Comparison of ENCODE assay signal across 8 cellular contexts in the genomic region with DNA sequence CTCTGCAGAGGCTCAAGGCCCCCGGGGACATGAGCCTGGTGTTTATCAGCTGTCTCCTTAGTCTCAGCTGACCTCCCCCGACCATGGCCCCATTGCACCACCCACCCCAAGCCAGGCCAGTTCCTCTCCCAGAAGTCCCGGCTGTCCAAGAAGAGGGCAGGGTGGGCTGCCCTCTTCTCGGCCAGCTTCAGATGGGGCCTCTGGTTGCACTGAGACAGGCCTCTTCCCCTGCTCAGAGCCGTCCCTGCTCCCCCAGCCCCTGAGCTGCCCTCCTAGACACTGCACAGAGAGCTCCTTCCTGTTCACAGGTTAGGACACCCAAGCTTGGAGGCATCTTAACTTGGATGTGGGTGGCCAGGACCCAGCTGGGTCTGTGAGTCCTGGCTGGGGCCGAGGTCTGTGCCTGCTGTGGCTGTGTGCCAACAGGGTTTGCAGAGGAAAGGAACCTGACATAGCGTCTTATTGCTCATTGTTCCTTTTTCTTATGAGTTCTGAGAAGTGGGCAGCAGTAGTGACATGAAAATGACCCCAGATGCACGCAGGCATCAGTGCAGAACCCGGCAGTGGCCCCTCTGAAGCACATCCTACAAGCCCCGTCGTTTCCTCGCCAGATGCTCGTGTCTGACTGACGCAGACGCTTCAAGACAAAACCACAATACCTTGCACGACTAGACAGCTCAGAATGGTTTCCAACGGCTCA. TPM values are rescaled to one million over a fixed set of nuclear protein-coding genes. Genes with fewer than 3 reads are reported as not detected.
A peak's percentile ranks its signal among the peaks of the same experiment; 100 is the strongest.
DNase-seq lines count a peak whose midpoint lies in the region; ATAC-seq and TF ChIP-seq lines count a peak whose summit lies in the region.

No MANE protein-coding gene starts in this region.

- H3K4me1 ChIP-seq in DND-41 (ENCODE audit: insufficient read depth, low read length): peaks cover 62% of the 10 kb centered on the region
- H3K4me1 ChIP-seq in thymus (ENCODE audit: control insufficient read depth, insufficient read depth, low read length): peaks cover 46% of the 10 kb centered on the region

- peak; percentile 87 for DNase-seq in DND-41
- DNase-seq in chondrocyte (ENCODE audit: low spot score): no peak
- no peak for DNase-seq in omental fat pad (ENCODE audit: low spot score)
- DNase-seq in NCI-H510A (lab: John Stamatoyannopoulos, UW): no peak

- no peaks in the 10 kb centered on the region for H3K36me3 Mint-ChIP-seq in chondrocyte (ENCODE audit: low read depth)
- H3K36me3 Mint-ChIP-seq in nephron (ENCODE audit: low read depth): peaks cover 5% of the 10 kb centered on the region

- no peak overlapping the region for H2AFZ ChIP-seq in DND-41 (ENCODE audit: low read depth, low read length)

- peaks cover 80% of the 10 kb centered on the region for H4K20me1 ChIP-seq in DND-41 (ENCODE audit: insufficient read depth, low read length)

- H3K27ac Mint-ChIP-seq in chondrocyte (ENCODE audit: unreplicated experiment) (peak overlapping the region; percentile 1), nephron (peak overlapping the region; percentile 60 to 71 (median 69))

- H3K36me3 ChIP-seq in DND-41 (ENCODE audit: insufficient read depth, low read length): peaks cover 62% of the 10 kb centered on the region
- peaks cover 34% of the 10 kb centered on the region for H3K36me3 ChIP-seq in thymus (ENCODE audit: control insufficient read depth, insufficient read depth)

- peaks cover 17% of the 10 kb centered on the region for H3K4me1 Mint-ChIP-seq in chondrocyte (ENCODE audit: low read depth)
- peaks cover 16% of the 10 kb centered on the region for H3K4me1 Mint-ChIP-seq in nephron

- H3K9me3 ChIP-seq in DND-41 (ENCODE audit: insufficient read depth, low read length, severe bottlenecking) (no peaks in the 10 kb centered on the region), thymus (ENCODE audit: control insufficient read depth) (no peaks in the 10 kb centered on the region)

- no peak overlapping the region for H3K4me3 Mint-ChIP-seq in chondrocyte (ENCODE audit: unreplicated experiment)
- peak overlapping the region; percentile 53 to 58 (median 57) for H3K4me3 Mint-ChIP-seq in nephron

- peak; percentile 92 for ATAC-seq in DND-41 (ENCODE audit: insufficient read depth, low read depth)
- ATAC-seq in HG03175 (IDR thresholded peaks at IDR 0.05; ENCODE audit: unreplicated experiment): peak; percentile 32
- peak; percentile 85 to 86 for ATAC-seq in activated CD4-positive, CD25-positive, alpha-beta regulatory T cell treated with anti-CD3 and anti-CD28 coated beads, Interleukin-2, amount 50 U/mL, for 24 hours
- ATAC-seq in omental fat pad (ENCODE audit: low FRiP score): no peak

- H3K9me3 Mint-ChIP-seq in chondrocyte (ENCODE audit: low read depth) (no peaks in the 10 kb centered on the region), nephron (no peaks in the 10 kb centered on the region)

- peak overlapping the region; percentile 51 for H3K9ac ChIP-seq in DND-41 (ENCODE audit: low read depth, low read length)

- no peaks in the 10 kb centered on the region for H3K27me3 Mint-ChIP-seq in chondrocyte (ENCODE audit: low read depth)
- H3K27me3 Mint-ChIP-seq in nephron (ENCODE audit: low read depth): no peaks in the 10 kb centered on the region

- H3K27ac ChIP-seq in DND-41 (ENCODE audit: low read length): peak overlapping the region; percentile 84
- peak overlapping the region; percentile 97 for H3K27ac ChIP-seq in thymus (ENCODE audit: low read depth)

- H3K79me2 ChIP-seq in DND-41 (ENCODE audit: insufficient read depth, low read length): peaks cover 77% of the 10 kb centered on the region

- peak overlapping the region; percentile 43 for H3K4me2 ChIP-seq in DND-41 (ENCODE audit: insufficient read depth, low read length)

- 3% methylated on average over 17 of the region's 17 CpGs for WGBS in thymus

- TF ChIP-seq CTCF in DND-41 (IDR thresholded peaks at IDR 0.05; ENCODE audit: borderline replicate concordance, extremely low read depth, low read length, poor library complexity, severe bottlenecking) (no peak), chondrocyte (IDR thresholded peaks at IDR 0.05) (no peak), nephron (IDR thresholded peaks at IDR 0.05; ENCODE audit: unreplicated experiment in 3 of 3) (no peak), omental fat pad (IDR thresholded peaks at IDR 0.05) (no peak)

- H3K27me3 ChIP-seq in DND-41 (ENCODE audit: insufficient read depth, low read length, poor library complexity) (no peaks in the 10 kb centered on the region), thymus (ENCODE audit: control insufficient read depth, insufficient read depth) (no peaks in the 10 kb centered on the region)

- peak overlapping the region in 1 of 2 experiments; percentile 14; a peak in 1 of 4 replicates for H3K4me3 ChIP-seq in DND-41 (ENCODE audit: low read depth in 1 of 2, low read length in 2 of 2)
- H3K4me3 ChIP-seq in thymus (ENCODE audit: low read length): peak overlapping the region; percentile 73

RNA-seq across cellular contexts. Expression of a gene that starts 5.5 kb away (rescaled TPM):
- total RNA-seq in chondrocyte: 18.5 to 20.5 TPM (median 20.2 TPM) in 3 replicates
- polyA plus RNA-seq in thymus: 102 TPM
- total RNA-seq in omental fat pad: 10 to 100 TPM; 18.3 to 43.1 (median 28.4) TPM

RNA-seq across cellular contexts. Expression of a gene that starts 9.6 kb away (rescaled TPM):
- 14.8 to 22.8 TPM (median 17.1 TPM) in 3 replicates for total RNA-seq in chondrocyte
- polyA plus RNA-seq in thymus: 62.1 TPM
- total RNA-seq in omental fat pad: 10 to 100 TPM; 21.2 to 38.3 (median 31.9) TPM

RNA-seq across cellular contexts. Expression of a gene that starts 20.7 kb away (rescaled TPM):
- total RNA-seq in chondrocyte (3.0 to 6.1 TPM (median 3.3 TPM) in 3 replicates), omental fat pad (1 to 10 TPM; 1.3 to 1.8 (median 1.6) TPM)
- polyA plus RNA-seq in thymus: 1.6 TPM

RNA-seq across cellular contexts. Expression of a gene that starts 53.6 kb away (rescaled TPM):
- 31.2 to 46.3 TPM (median 32.2 TPM) in 3 replicates for total RNA-seq in chondrocyte
- 96.6 TPM for polyA plus RNA-seq in thymus
- 10 to 100 TPM; 32.7 to 52.2 (median 33.5) TPM for total RNA-seq in omental fat pad

RNA-seq across cellular contexts. Expression of a gene that starts 59.9 kb away (rescaled TPM):
- total RNA-seq in chondrocyte (29.1 to 36.8 TPM (median 35.3 TPM) in 3 replicates), omental fat pad (10 to 100 TPM; 18.4 to 53.8 (median 23.6) TPM)
- polyA plus RNA-seq in thymus: 61.6 TPM
